In the genomic region with DNA sequence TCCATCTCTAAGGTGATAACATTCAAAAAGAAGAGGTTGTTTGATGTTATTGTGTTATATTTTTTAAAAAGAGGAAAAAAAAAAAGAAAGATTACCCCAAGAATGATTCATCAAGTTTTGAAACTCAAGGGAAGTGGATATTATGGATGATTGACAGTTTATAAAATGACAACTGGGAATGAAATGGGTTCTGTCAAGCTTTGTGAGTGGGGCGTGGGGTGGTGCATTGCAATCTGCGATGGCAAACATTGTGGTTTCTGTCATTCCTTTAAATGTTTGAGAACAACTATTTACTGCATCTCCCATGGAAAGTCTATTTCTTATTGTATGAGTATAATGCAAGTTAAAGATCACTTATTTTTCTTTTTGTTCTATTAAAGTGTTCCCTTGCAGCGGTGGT, we compare ENCODE assay signal across 1 cellular context.
TF ChIP-seq lines count a peak whose summit lies in the region.

No MANE protein-coding gene starts in this region.

TF ChIP-seq in SK-N-SH treated with all-trans-retinoic acid at 6 μM for 48 hours, 23 proteins besides CTCF, POLR2A, EP300 and RAD21 (continued from another document):
- TF ChIP-seq TSHZ2 (CRISPR knock-in tag; IDR thresholded peaks at IDR 0.05) (no peak), ZNF70 (CRISPR knock-in tag; IDR thresholded peaks at IDR 0.05) (no peak), PPARA (CRISPR knock-in tag; IDR thresholded peaks at IDR 0.05; ENCODE audit: borderline replicate concordance) (no peak), CSRNP3 (CRISPR knock-in tag; IDR thresholded peaks at IDR 0.05) (no peak)
